1 cellular context compared by ENCODE assay signal in genomic region chr13:75803982-75804381, GRCh38.
TF ChIP-seq lines count a peak whose summit lies in the region.

No MANE protein-coding gene starts in this region.

TF ChIP-seq in H1, 55 proteins besides CTCF, POLR2A, EP300 and RAD21:
- TF ChIP-seq RFX5 (IDR thresholded peaks at IDR 0.05; ENCODE audit: borderline replicate concordance, low read depth, low read length): no peak
- TF ChIP-seq NANOG (IDR thresholded peaks at IDR 0.05; ENCODE audit: insufficient read depth, low read depth, low read length, poor library complexity, severe bottlenecking): no peak
- TF ChIP-seq SP4 (IDR thresholded peaks at IDR 0.05; ENCODE audit: low read length): no peak
- TF ChIP-seq, protein P1, sequence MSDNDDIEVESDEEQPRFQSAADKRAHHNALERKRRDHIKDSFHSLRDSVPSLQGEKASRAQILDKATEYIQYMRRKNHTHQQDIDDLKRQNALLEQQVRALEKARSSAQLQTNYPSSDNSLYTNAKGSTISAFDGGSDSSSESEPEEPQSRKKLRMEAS (IDR thresholded peaks at IDR 0.05): no peak
- no peak for TF ChIP-seq SIX5 (IDR thresholded peaks at IDR 0.05; ENCODE audit: low read depth, low read length)
- no peak for TF ChIP-seq GTF2F1 (IDR thresholded peaks at IDR 0.05; ENCODE audit: borderline replicate concordance, low read depth, low read length)
- TF ChIP-seq CBX8 (IDR thresholded peaks at IDR 0.05; ENCODE audit: borderline replicate concordance, low read depth, low read length): no peak
- no peak for TF ChIP-seq TAF7 (optimal IDR thresholded peaks at IDR 0.05; ENCODE audit: borderline replicate concordance, low read depth, low read length)
- TF ChIP-seq HDAC6 (IDR thresholded peaks at IDR 0.05; ENCODE audit: low read depth, low read length): no peak
- TF ChIP-seq POLR2AphosphoS5 (IDR thresholded peaks at IDR 0.05; ENCODE audit: low read depth, low read length): no peak
- TF ChIP-seq TBP (IDR thresholded peaks at IDR 0.05; ENCODE audit: low read depth, low read length): no peak
- TF ChIP-seq KDM1A (IDR thresholded peaks at IDR 0.05; ENCODE audit: borderline replicate concordance, low read length): no peak
- no peak for TF ChIP-seq FOSL1 (IDR thresholded peaks at IDR 0.05; ENCODE audit: insufficient read depth, low read depth, low read length)
- TF ChIP-seq GABPA (IDR thresholded peaks at IDR 0.05; ENCODE audit: borderline replicate concordance, insufficient read depth, low read length): no peak
- no peak for TF ChIP-seq MAFK (IDR thresholded peaks at IDR 0.05; ENCODE audit: low read depth, low read length)
- no peak for TF ChIP-seq BCL11A (IDR thresholded peaks at IDR 0.05; ENCODE audit: low read depth in 2 of 2, low read length in 2 of 2)
- no peak for TF ChIP-seq CHD1 (IDR thresholded peaks at IDR 0.05; ENCODE audit: low read depth, low read length)
- TF ChIP-seq, protein P2, sequence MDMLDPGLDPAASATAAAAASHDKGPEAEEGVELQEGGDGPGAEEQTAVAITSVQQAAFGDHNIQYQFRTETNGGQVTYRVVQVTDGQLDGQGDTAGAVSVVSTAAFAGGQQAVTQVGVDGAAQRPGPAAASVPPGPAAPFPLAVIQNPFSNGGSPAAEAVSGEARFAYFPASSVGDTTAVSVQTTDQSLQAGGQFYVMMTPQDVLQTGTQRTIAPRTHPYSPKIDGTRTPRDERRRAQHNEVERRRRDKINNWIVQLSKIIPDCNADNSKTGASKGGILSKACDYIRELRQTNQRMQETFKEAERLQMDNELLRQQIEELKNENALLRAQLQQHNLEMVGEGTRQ (IDR thresholded peaks at IDR 0.05; ENCODE audit: low read length): no peak
TF ChIP-seq in H1: peak in this region for 0.
